In genomic region chr15:31439328-31439727, GRCh38 we compare ENCODE assay signal across 9 cellular contexts.
DNase-seq lines count a peak whose midpoint lies in the region; ATAC-seq and TF ChIP-seq lines count a peak whose summit lies in the region.
"Had no signal": no experiment of that assay in that cellular context is flagged by ENCODE, and none has a peak within 500 bp of the region (broad histone marks: within the 10 kb centered on the region; RNA-seq: fewer than 3 reads in every experiment).

No MANE protein-coding gene starts in this region.

- peak; percentile 65 for DNase-seq in DMS 273 (lab: John Stamatoyannopoulos, UW; ENCODE audit: unreplicated experiment)
- DNase-seq in DMS 273 treated with DMSO at 0.1 percent for 48 hours (lab: John Stamatoyannopoulos, UW) = no peak
- DNase-seq in NAMALWA (ENCODE audit: low spot score) = peak; percentile 60
- DNase-seq in brain microvascular endothelial cell = no peak
- peak; percentile 79 for DNase-seq in osteocyte (ENCODE audit: extremely low spot score, unreplicated experiment)
- DNase-seq in amygdala (lab: John Stamatoyannopoulos, UW) = no peak

- H3K4me3 Mint-ChIP-seq in osteocyte (ENCODE audit: unreplicated experiment) = no peak overlapping the region

- H3K36me3 ChIP-seq in brain microvascular endothelial cell (replicated peaks) = no peaks in the 10 kb centered on the region

- H3K27ac Mint-ChIP-seq in osteocyte (ENCODE audit: unreplicated experiment) = no peak overlapping the region

- in situ Hi-C loops in brain microvascular endothelial cell (cut with HindIII; ENCODE audit: low pct_ligation_motif_present, low sequenced_read_pairs) = no loop called here

- peaks cover 41% of the 10 kb centered on the region for H3K4me1 Mint-ChIP-seq in osteocyte (ENCODE audit: unreplicated experiment)

- TF ChIP-seq CTCF in brain microvascular endothelial cell (IDR thresholded peaks at IDR 0.05; ENCODE audit: low read depth, low read length, missing control alignments) = peak; percentile 43
- peak; percentile 8 for TF ChIP-seq CTCF in osteocyte (IDR thresholded peaks at IDR 0.05)

- H3K27ac ChIP-seq in brain microvascular endothelial cell = no peak overlapping the region
- H3K27ac ChIP-seq: 22Rv1 had no signal

- ATAC-seq in GM21576 (IDR thresholded peaks at IDR 0.05; ENCODE audit: unreplicated experiment) (no peak), GM21723 (IDR thresholded peaks at IDR 0.05; ENCODE audit: unreplicated experiment) (no peak)

- H3K27me3 ChIP-seq in brain microvascular endothelial cell (replicated peaks) = no peaks in the 10 kb centered on the region

- no peaks in the 10 kb centered on the region for H3K27me3 Mint-ChIP-seq in osteocyte (ENCODE audit: unreplicated experiment)

- no peak overlapping the region for H3K4me3 ChIP-seq in brain microvascular endothelial cell (ENCODE audit: low read depth, low read length)

- no peaks in the 10 kb centered on the region for H3K9me3 Mint-ChIP-seq in osteocyte (ENCODE audit: unreplicated experiment)

- no peaks in the 10 kb centered on the region for H3K36me3 Mint-ChIP-seq in osteocyte (ENCODE audit: unreplicated experiment)

Comparison
In these comparisons a context has a peak if more than half of its experiments do, and no peak if none do; other contexts are left out.
1. DNase-seq: peak in DMS 273 (single experiment), NAMALWA (single experiment) and osteocyte (single experiment); none in DMS 273 treated with DMSO at 0.1 percent for 48 hours (single experiment), brain microvascular endothelial cell (single experiment) and amygdala (0 of 56).